ENCODE assay signal across 26 cellular contexts in genomic region chr15:94331731-94332130, GRCh38.
"Had no signal": no experiment of that assay in that cellular context is flagged by ENCODE, and none has a peak within 500 bp of the region (broad histone marks: within the 10 kb centered on the region; RNA-seq: fewer than 3 reads in every experiment).

No MANE protein-coding gene starts in this region.

- DNase-seq: activated CD4-positive, alpha-beta memory T cell treated with anti-CD3 and anti-CD28 coated beads, Interleukin-2, amount 10 ng/mL, durations not matched to agents 7 days and 5 days; activated CD4-positive, alpha-beta T cell treated with anti-CD3 and anti-CD28 coated beads for 36 hours; activated CD4-positive, alpha-beta T cell treated with anti-CD3 and anti-CD28 coated beads, Interleukin-2, amount 10 ng/mL, durations not matched to agents 7 days and 5 days; activated CD4-positive, alpha-beta T cell treated with anti-CD3 and anti-CD28 coated beads, Interleukin-2, amount 50 U/mL, for 4 hours; activated CD4-positive, CD25-positive, alpha-beta regulatory T cell; activated CD4-positive, CD25-positive, alpha-beta regulatory T cell treated with anti-CD3 and anti-CD28 coated beads, Interleukin-2, amount 50 U/mL, for 72 hours; activated effector memory CD4-positive, alpha-beta T cell treated with anti-CD3 and anti-CD28 coated beads, Interleukin-2, amount 50 U/mL, for 16 hours; activated naive CD4-positive, alpha-beta T cell treated with anti-CD3 and anti-CD28 coated beads for 36 hours; activated naive CD8-positive, alpha-beta T cell treated with anti-CD3 and anti-CD28 coated beads for 36 hours; activated naive CD8-positive, alpha-beta T cell treated with anti-CD3 and anti-CD28 coated beads, Interleukin-2, amount 50 U/mL, for 24 hours; activated T-cell treated with anti-CD3 and anti-CD28 coated beads, Interleukin-2, amount 50 U/mL, for 1 hour; activated T-cell treated with anti-CD3 and anti-CD28 coated beads, Interleukin-2, amount 50 U/mL, for 48 hours; adrenal gland; central memory CD4-positive, alpha-beta T cell; dorsolateral prefrontal cortex; effector memory CD4-positive, alpha-beta T cell; endodermal cell; foreskin melanocyte; head of caudate nucleus; T-helper 2 cell had no signal

- H3K9me3 Mint-ChIP-seq: activated CD4-positive, alpha-beta memory T cell treated with anti-CD3 and anti-CD28 coated beads, Interleukin-2, amount 10 ng/mL, durations not matched to agents 7 days and 5 days; activated CD4-positive, alpha-beta T cell treated with anti-CD3 and anti-CD28 coated beads, Interleukin-2, amount 10 ng/mL, durations not matched to agents 7 days and 5 days; activated naive CD4-positive, alpha-beta T cell treated with anti-CD3 and anti-CD28 coated beads for 36 hours; activated naive CD4-positive, alpha-beta T cell treated with anti-CD3 and anti-CD28 coated beads, Interleukin-2, amount 50 U/mL, for 24 hours; activated naive CD8-positive, alpha-beta T cell treated with anti-CD3 and anti-CD28 coated beads for 36 hours; activated naive CD8-positive, alpha-beta T cell treated with anti-CD3 and anti-CD28 coated beads, Interleukin-2, amount 50 U/mL, for 24 hours; activated T-helper 1 cell treated with anti-CD3 and anti-CD28 coated beads, Interleukin-12 subunit alpha, Interleukin-12 subunit beta, Interleukin-2, Interleukin-4 antibody, amounts not matched to agents 30 ng/mL and 10 ng/mL and 1 ng/mL, durations not matched to agents 14 hours and 24 hours and 36 hours; activated T-helper 2 cell treated with anti-CD3 and anti-CD28 coated beads, Interferon-gamma antibody, Interleukin-2, Interleukin-4, amounts not matched to agents 10 μg/mL and 5 μg/mL and 100 μg/mL, durations not matched to agents 14 hours and 24 hours and 36 hours; brain; dendritic cell treated with granulocyte-macrophage colony-stimulating factor and Interleukin-4, amounts not matched to agents 40 ng/mL and 50 ng/mL, for 4 days; endodermal cell had no signal

- H3K36me3 Mint-ChIP-seq: brain had no signal

- H3K4me1 Mint-ChIP-seq: activated CD4-positive, alpha-beta memory T cell treated with anti-CD3 and anti-CD28 coated beads, Interleukin-2, amount 10 ng/mL, durations not matched to agents 7 days and 5 days; activated CD4-positive, alpha-beta T cell treated with anti-CD3 and anti-CD28 coated beads for 36 hours; activated naive CD8-positive, alpha-beta T cell treated with anti-CD3 and anti-CD28 coated beads, Interleukin-2, amount 50 U/mL, for 24 hours had no signal

- H3K27ac Mint-ChIP-seq: activated CD4-positive, alpha-beta memory T cell treated with anti-CD3 and anti-CD28 coated beads, Interleukin-2, amount 10 ng/mL, durations not matched to agents 7 days and 5 days; activated CD4-positive, alpha-beta T cell treated with anti-CD3 and anti-CD28 coated beads for 36 hours; activated CD4-positive, alpha-beta T cell treated with anti-CD3 and anti-CD28 coated beads, Interleukin-2, amount 10 ng/mL, durations not matched to agents 7 days and 5 days; activated naive CD4-positive, alpha-beta T cell treated with anti-CD3 and anti-CD28 coated beads for 36 hours; activated naive CD4-positive, alpha-beta T cell treated with anti-CD3 and anti-CD28 coated beads, Interleukin-2, amount 50 U/mL, for 24 hours; activated naive CD8-positive, alpha-beta T cell treated with anti-CD3 and anti-CD28 coated beads for 36 hours; activated naive CD8-positive, alpha-beta T cell treated with anti-CD3 and anti-CD28 coated beads, Interleukin-2, amount 50 U/mL, for 24 hours; activated T-helper 1 cell treated with anti-CD3 and anti-CD28 coated beads, Interleukin-12 subunit alpha, Interleukin-12 subunit beta, Interleukin-2, Interleukin-4 antibody, amounts not matched to agents 30 ng/mL and 10 ng/mL and 1 ng/mL, durations not matched to agents 14 hours and 24 hours and 36 hours; activated T-helper 2 cell treated with anti-CD3 and anti-CD28 coated beads, Interferon-gamma antibody, Interleukin-2, Interleukin-4, amounts not matched to agents 10 μg/mL and 5 μg/mL and 100 μg/mL, durations not matched to agents 14 hours and 24 hours and 36 hours; brain; dendritic cell treated with granulocyte-macrophage colony-stimulating factor and Interleukin-4, amounts not matched to agents 40 ng/mL and 50 ng/mL, for 4 days; endodermal cell had no signal

- ATAC-seq: activated CD4-positive, alpha-beta T cell treated with anti-CD3 and anti-CD28 coated beads for 36 hours; activated naive CD8-positive, alpha-beta T cell treated with anti-CD3 and anti-CD28 coated beads, Interleukin-2, amount 50 U/mL, for 24 hours; esophagus mucosa had no signal

- H3K4me3 Mint-ChIP-seq: activated CD4-positive, alpha-beta memory T cell treated with anti-CD3 and anti-CD28 coated beads, Interleukin-2, amount 10 ng/mL, durations not matched to agents 7 days and 5 days; activated CD4-positive, alpha-beta T cell treated with anti-CD3 and anti-CD28 coated beads for 36 hours; activated CD4-positive, alpha-beta T cell treated with anti-CD3 and anti-CD28 coated beads, Interleukin-2, amount 10 ng/mL, durations not matched to agents 7 days and 5 days; activated naive CD4-positive, alpha-beta T cell treated with anti-CD3 and anti-CD28 coated beads for 36 hours; activated naive CD4-positive, alpha-beta T cell treated with anti-CD3 and anti-CD28 coated beads, Interleukin-2, amount 50 U/mL, for 24 hours; activated naive CD8-positive, alpha-beta T cell treated with anti-CD3 and anti-CD28 coated beads for 36 hours; activated naive CD8-positive, alpha-beta T cell treated with anti-CD3 and anti-CD28 coated beads, Interleukin-2, amount 50 U/mL, for 24 hours; activated T-helper 1 cell treated with anti-CD3 and anti-CD28 coated beads, Interleukin-12 subunit alpha, Interleukin-12 subunit beta, Interleukin-2, Interleukin-4 antibody, amounts not matched to agents 30 ng/mL and 10 ng/mL and 1 ng/mL, durations not matched to agents 14 hours and 24 hours and 36 hours; brain; dendritic cell treated with granulocyte-macrophage colony-stimulating factor and Interleukin-4, amounts not matched to agents 40 ng/mL and 50 ng/mL, for 4 days; endodermal cell had no signal

- H3K27me3 Mint-ChIP-seq: activated CD4-positive, alpha-beta memory T cell treated with anti-CD3 and anti-CD28 coated beads, Interleukin-2, amount 10 ng/mL, durations not matched to agents 7 days and 5 days; activated CD4-positive, alpha-beta T cell treated with anti-CD3 and anti-CD28 coated beads for 36 hours; activated CD4-positive, alpha-beta T cell treated with anti-CD3 and anti-CD28 coated beads, Interleukin-2, amount 10 ng/mL, durations not matched to agents 7 days and 5 days; activated naive CD4-positive, alpha-beta T cell treated with anti-CD3 and anti-CD28 coated beads, Interleukin-2, amount 50 U/mL, for 24 hours; activated naive CD8-positive, alpha-beta T cell treated with anti-CD3 and anti-CD28 coated beads for 36 hours; activated naive CD8-positive, alpha-beta T cell treated with anti-CD3 and anti-CD28 coated beads, Interleukin-2, amount 50 U/mL, for 24 hours; dendritic cell treated with granulocyte-macrophage colony-stimulating factor and Interleukin-4, amounts not matched to agents 40 ng/mL and 50 ng/mL, for 4 days had no signal
